ENCODE assay signal across 8 cellular contexts in genomic region chr11:14908214-14908880, GRCh38. TPM values are rescaled to one million over a fixed set of nuclear protein-coding genes. Genes with fewer than 3 reads are reported as not detected.
DNase-seq lines count a peak whose midpoint lies in the region; ATAC-seq and TF ChIP-seq lines count a peak whose summit lies in the region.

No MANE protein-coding gene starts in this region.

- no peak overlapping the region for H3K27ac ChIP-seq in heart right ventricle
- no peak overlapping the region for H3K27ac ChIP-seq in smooth muscle cell (ENCODE audit: low read depth)

- H3K27ac Mint-ChIP-seq in activated CD4-positive, alpha-beta memory T cell treated with anti-CD3 and anti-CD28 coated beads for 36 hours, result no peak overlapping the region

- H3K4me3 ChIP-seq in HFF-Myc (replicated peaks; ENCODE audit: low read depth, low read length) (no peak overlapping the region), heart right ventricle (no peak overlapping the region), smooth muscle cell (no peak overlapping the region)

- H4K20me1 ChIP-seq in smooth muscle cell (ENCODE audit: low read depth), result no peaks in the 10 kb centered on the region

- no peaks in the 10 kb centered on the region for H3K9me3 Mint-ChIP-seq in activated CD4-positive, alpha-beta memory T cell treated with anti-CD3 and anti-CD28 coated beads for 36 hours

- H3K9me3 ChIP-seq in heart right ventricle, result no peaks in the 10 kb centered on the region
- no peaks in the 10 kb centered on the region for H3K9me3 ChIP-seq in smooth muscle cell (replicated peaks; ENCODE audit: low read depth)

- 36 to 58% methylated on average over 6 of the region's 6 CpGs for WGBS in heart right ventricle, 2 donors
- 69% methylated on average over 6 of the region's 6 CpGs for WGBS in smooth muscle cell (ENCODE audit: low lambda C conversion rate)

- H3K27me3 ChIP-seq in heart right ventricle (peaks cover 0 to 8% (median 0%) of the 10 kb centered on the region in 7 donors), smooth muscle cell (ENCODE audit: low read depth) (peaks cover 4% of the 10 kb centered on the region)

- TF ChIP-seq CTCF in HFF-Myc (IDR thresholded peaks at IDR 0.05; ENCODE audit: low read depth, low read length, missing control alignments) (peak; percentile 61), heart right ventricle (IDR thresholded peaks at IDR 0.05) (peak in 7 of 9 donors; percentile 42 to 63 (median 50)), smooth muscle cell (IDR thresholded peaks at IDR 0.05; ENCODE audit: borderline replicate concordance, insufficient read depth, poor library complexity, severe bottlenecking) (peak; percentile 54)

- intact Hi-C loops in activated CD4-positive, alpha-beta memory T cell treated with anti-CD3 and anti-CD28 coated beads for 36 hours (cut with micrococcal nuclease), result loop anchor here (1.0 to 5.0 kb wide), 6 partner anchors 66 to 1136 kb away; no protein-coding TSS in a partner anchor
- intact Hi-C loops in heart right ventricle (cut with DNase I), result loop anchor here (2.0 to 10.0 kb wide), 9 partner anchors 114 to 374 kb away; partner anchors contain the start of gene PDE3B (in 2 of the 10)

- H3F3A ChIP-seq in smooth muscle cell (ENCODE audit: low read depth), result no peaks in the 10 kb centered on the region

- H3K36me3 ChIP-seq in heart right ventricle, result no peaks in the 10 kb centered on the region
- no peaks in the 10 kb centered on the region for H3K36me3 ChIP-seq in smooth muscle cell (ENCODE audit: low read depth)

- H3K79me2 ChIP-seq in smooth muscle cell (ENCODE audit: low read depth), result no peaks in the 10 kb centered on the region

- H3K4me1 ChIP-seq in heart right ventricle (peaks cover 0 to 19% (median 12%) of the 10 kb centered on the region in 9 donors), smooth muscle cell (ENCODE audit: low read depth) (no peaks in the 10 kb centered on the region)

- no peaks in the 10 kb centered on the region for H3K27me3 Mint-ChIP-seq in activated CD4-positive, alpha-beta memory T cell treated with anti-CD3 and anti-CD28 coated beads for 36 hours

- POLR2A ChIA-PET in activated CD4-positive, alpha-beta memory T cell treated with anti-CD3 and anti-CD28 coated beads for 36 hours (lab: Charles Lee), result interaction anchor here (0.9 to 1.8 kb wide), 3 partner anchors 16 to 264 kb away, joined by 3 to 7 read pairs (median 4); partner anchors contain the start of gene CYP2R1

- H3K4me3 Mint-ChIP-seq in activated CD4-positive, alpha-beta memory T cell treated with anti-CD3 and anti-CD28 coated beads for 36 hours, result no peak overlapping the region

- no peak overlapping the region for H3K4me2 ChIP-seq in smooth muscle cell

- DNase-seq in activated CD4-positive, alpha-beta T cell treated with anti-CD3 and anti-CD28 coated beads for 4 hours, result peak; percentile 23 to 48
- no peak for DNase-seq in activated CD4-positive, alpha-beta T cell treated with anti-CD3 and anti-CD28 coated beads, Interleukin-2, amount 50 U/mL, for 1 hour
- no peak for DNase-seq in HFF-Myc (ENCODE audit: extremely low read depth, low read depth)
- peak; percentile 43 for DNase-seq in NCI-H2227 (lab: John Stamatoyannopoulos, UW; ENCODE audit: unreplicated experiment)
- DNase-seq in activated CD4-positive, alpha-beta memory T cell treated with anti-CD3 and anti-CD28 coated beads for 36 hours, result peak; percentile 33
- DNase-seq in heart right ventricle, result no peak
- DNase-seq in smooth muscle cell (lab: John Stamatoyannopoulos, UW; ENCODE audit: unreplicated experiment), result no peak

- CTCF ChIA-PET in activated CD4-positive, alpha-beta memory T cell treated with anti-CD3 and anti-CD28 coated beads for 36 hours (lab: Charles Lee), result interaction anchor here (0.6 to 6.8 kb wide), 113 partner anchors 10 to 607 kb away, joined by 3 to 264 read pairs (median 4); partner anchors contain the start of genes CALCA, CALCB, CYP2R1 and PSMA1

- no peak overlapping the region for H2AFZ ChIP-seq in smooth muscle cell (ENCODE audit: low read depth)

- H3K4me1 Mint-ChIP-seq in activated CD4-positive, alpha-beta memory T cell treated with anti-CD3 and anti-CD28 coated beads for 36 hours (ENCODE audit: low read depth), result peaks cover 36% of the 10 kb centered on the region

- no peaks in the 10 kb centered on the region for H3K36me3 Mint-ChIP-seq in activated CD4-positive, alpha-beta memory T cell treated with anti-CD3 and anti-CD28 coated beads for 36 hours

- ATAC-seq in heart right ventricle (peak in 1 of 8 donors; percentile 35), HG02798 (IDR thresholded peaks at IDR 0.05; ENCODE audit: poor library complexity, unreplicated experiment) (no peak)

- no peak overlapping the region for H3K9ac ChIP-seq in smooth muscle cell (ENCODE audit: low read depth)

RNA-seq across cellular contexts. Expression of gene CYP2R1, which starts 16.3 kb away (rescaled TPM):
- 10 to 100 TPM; 14.6 to 14.8 TPM for total RNA-seq in activated CD4-positive, alpha-beta memory T cell treated with anti-CD3 and anti-CD28 coated beads for 36 hours
- total RNA-seq in heart right ventricle (1 to 10 TPM; 4.6 to 7.3 (median 6.3) TPM), smooth muscle cell (16.8 and 22.1 TPM in 2 replicates)
- polyA plus RNA-seq in heart right ventricle (10 to 100 TPM; 11.3 to 34.6 TPM), smooth muscle cell (13.5 and 14.5 TPM in 2 replicates)

Comparison
In these comparisons a context has a peak if more than half of its experiments do, and no peak if none do; other contexts are left out.
1. DNase-seq: peak in activated CD4-positive, alpha-beta T cell treated with anti-CD3 and anti-CD28 coated beads for 4 hours (2 of 2), NCI-H2227 (single experiment) and activated CD4-positive, alpha-beta memory T cell treated with anti-CD3 and anti-CD28 coated beads for 36 hours (single experiment); none in activated CD4-positive, alpha-beta T cell treated with anti-CD3 and anti-CD28 coated beads, Interleukin-2, amount 50 U/mL, for 1 hour (single experiment), HFF-Myc (single experiment), heart right ventricle (0 of 2) and smooth muscle cell (single experiment).
2. Peak in every context shown above with its lines, with median percentiles within 50 percentile points of each other: CTCF ChIP-seq.